ENCODE assay signal across 8 cellular contexts in the genomic region with DNA sequence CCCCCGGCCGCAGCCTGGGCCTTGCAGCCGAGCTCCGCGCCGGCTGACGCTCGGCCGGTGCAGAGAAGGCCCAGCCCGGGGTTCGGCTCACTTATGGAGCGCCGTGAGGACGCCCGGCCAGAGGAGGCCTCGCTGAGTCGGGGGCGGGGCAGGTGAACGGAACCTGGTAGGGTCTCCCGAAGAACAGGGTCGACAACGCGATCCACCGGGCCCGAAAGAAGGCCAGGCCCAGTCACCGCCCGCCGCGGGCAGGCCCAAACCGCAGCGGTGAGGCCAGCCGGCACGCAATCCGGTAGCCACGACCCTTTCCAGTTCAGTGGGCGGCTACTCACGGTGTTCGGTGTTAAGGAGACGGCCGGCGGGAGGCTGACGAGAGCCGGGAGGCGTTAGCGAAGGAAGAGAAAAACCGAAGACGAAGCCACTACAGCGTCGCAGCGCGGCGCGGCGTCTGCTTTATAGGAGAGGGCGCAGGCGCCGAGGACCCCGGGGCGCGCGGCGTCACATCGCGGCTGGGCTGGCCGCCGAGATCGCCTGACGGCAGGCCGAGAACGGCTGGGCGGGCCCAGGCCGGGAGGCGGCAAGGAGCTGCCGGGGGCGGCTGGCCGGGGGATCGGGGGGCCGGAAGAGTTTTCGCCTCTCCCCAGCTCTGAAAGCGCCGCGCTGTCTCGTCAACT. TPM values are rescaled to one million over a fixed set of nuclear protein-coding genes. Genes with fewer than 3 reads are reported as not detected.
DNase-seq lines count a peak whose midpoint lies in the region; ATAC-seq and TF ChIP-seq lines count a peak whose summit lies in the region.

Gene SKP1 (minus strand): TSS at position 428 of the 674 bp plus-strand sequence. CDS start 2,928 bp downstream, outside the sequence.

- H3K27ac Mint-ChIP-seq in dendritic cell treated with granulocyte-macrophage colony-stimulating factor and Interleukin-4, amounts not matched to agents 40 ng/mL and 50 ng/mL, for 4 days = peak within 1 kb of the TSS; percentile 98

- DNase-seq in BE2C = peak; percentile 88
- peak; percentile 57 for DNase-seq in NCI-H526 treated with DMSO at 0.1 percent for 48 hours (lab: John Stamatoyannopoulos, UW)
- peak; percentile 79 for DNase-seq in activated CD4-positive, alpha-beta T cell treated with anti-CD3 and anti-CD28 coated beads, Interleukin-2, amount 50 U/mL, for 4 hours
- DNase-seq in left lung = peak; percentile 84 to 96
- peak; percentile 80 for DNase-seq in stimulated activated CD4-positive, alpha-beta T cell treated with anti-CD3 and anti-CD28 coated beads, Interleukin-2, amount 100 ng/mL, for 4 hours (ENCODE audit: low read depth)

- H3K27me3 ChIP-seq in BE2C = no peaks in the 10 kb centered on the region
- H3K27me3 ChIP-seq in left lung = no peaks in the 10 kb centered on the region

- peaks cover 34% of the 10 kb centered on the region for H3K36me3 Mint-ChIP-seq in dendritic cell treated with granulocyte-macrophage colony-stimulating factor and Interleukin-4, amounts not matched to agents 40 ng/mL and 50 ng/mL, for 4 days (ENCODE audit: low read depth)

- peak within 1 kb of the TSS; percentile 92 for H3K4me3 ChIP-seq in BE2C (ENCODE audit: low read depth, low read length)
- H3K4me3 ChIP-seq in left lung = peak within 1 kb of the TSS; percentile 88 to 93

- TF ChIP-seq CTCF in BE2C (IDR thresholded peaks at IDR 0.05; ENCODE audit: low read depth, low read length) = no peak
- TF ChIP-seq CTCF in left lung (IDR thresholded peaks at IDR 0.05) = no peak

- no peaks in the 10 kb centered on the region for H3K9me3 ChIP-seq in BE2C
- H3K9me3 ChIP-seq in left lung = no peaks in the 10 kb centered on the region

- H3K4me3 Mint-ChIP-seq in dendritic cell treated with granulocyte-macrophage colony-stimulating factor and Interleukin-4, amounts not matched to agents 40 ng/mL and 50 ng/mL, for 4 days = peak within 1 kb of the TSS; percentile 92

- H3K36me3 ChIP-seq in BE2C = peaks cover 19% of the 10 kb centered on the region
- H3K36me3 ChIP-seq in left lung = peaks cover 0 to 22% of the 10 kb centered on the region in 2 donors

- peaks cover 27% of the 10 kb centered on the region for H3K4me1 Mint-ChIP-seq in dendritic cell treated with granulocyte-macrophage colony-stimulating factor and Interleukin-4, amounts not matched to agents 40 ng/mL and 50 ng/mL, for 4 days (ENCODE audit: low read depth)

- no peaks in the 10 kb centered on the region for H3K9me3 Mint-ChIP-seq in dendritic cell treated with granulocyte-macrophage colony-stimulating factor and Interleukin-4, amounts not matched to agents 40 ng/mL and 50 ng/mL, for 4 days

- peak; percentile 99 for TF ChIP-seq POLR2A in GM19099 (IDR thresholded peaks at IDR 0.05; ENCODE audit: extremely low read depth, insufficient read length, low read depth)

- H3K4me1 ChIP-seq in BE2C (peaks cover 6% of the 10 kb centered on the region; the same call in 1 of the 2 replicates), left lung (peaks cover 11 to 35% of the 10 kb centered on the region in 2 donors)

- intact Hi-C loops in dendritic cell treated with granulocyte-macrophage colony-stimulating factor and Interleukin-4, amounts not matched to agents 40 ng/mL and 50 ng/mL, for 4 days (cut with micrococcal nuclease) = loop anchor here (2.0 kb wide), 1 partner anchor 194 kb away; the partner anchor contains the start of gene UBE2B
- intact Hi-C loops in left lung (cut with DNase I) = no loop called here

- H3K27ac ChIP-seq in left lung = peak within 1 kb of the TSS; percentile 99

- H3K27me3 Mint-ChIP-seq in dendritic cell treated with granulocyte-macrophage colony-stimulating factor and Interleukin-4, amounts not matched to agents 40 ng/mL and 50 ng/mL, for 4 days = peaks cover 2% of the 10 kb centered on the region

- ATAC-seq in HG03354 (IDR thresholded peaks at IDR 0.05; ENCODE audit: poor library complexity, severe bottlenecking, unreplicated experiment) = peak; percentile 81
- ATAC-seq in left lung = peak; percentile 92

RNA-seq across cellular contexts. Expression of gene SKP1, which starts in this region (rescaled TPM):
- polyA plus RNA-seq in BE2C (2012; ENCODE audit: insufficient read depth, insufficient read length, low read depth) = 482 TPM
- total RNA-seq in left lung = 100 to 1,000 TPM; 259 to 298 TPM

Comparison
In these comparisons a context has a peak if more than half of its experiments do, and no peak if none do; other contexts are left out.
1. Peak in every context shown above with its lines: DNase-seq, ATAC-seq, H3K4me3 ChIP-seq and H3K27ac ChIP-seq.